Comparison of ENCODE assay signal across 8 cellular contexts in the genomic region with DNA sequence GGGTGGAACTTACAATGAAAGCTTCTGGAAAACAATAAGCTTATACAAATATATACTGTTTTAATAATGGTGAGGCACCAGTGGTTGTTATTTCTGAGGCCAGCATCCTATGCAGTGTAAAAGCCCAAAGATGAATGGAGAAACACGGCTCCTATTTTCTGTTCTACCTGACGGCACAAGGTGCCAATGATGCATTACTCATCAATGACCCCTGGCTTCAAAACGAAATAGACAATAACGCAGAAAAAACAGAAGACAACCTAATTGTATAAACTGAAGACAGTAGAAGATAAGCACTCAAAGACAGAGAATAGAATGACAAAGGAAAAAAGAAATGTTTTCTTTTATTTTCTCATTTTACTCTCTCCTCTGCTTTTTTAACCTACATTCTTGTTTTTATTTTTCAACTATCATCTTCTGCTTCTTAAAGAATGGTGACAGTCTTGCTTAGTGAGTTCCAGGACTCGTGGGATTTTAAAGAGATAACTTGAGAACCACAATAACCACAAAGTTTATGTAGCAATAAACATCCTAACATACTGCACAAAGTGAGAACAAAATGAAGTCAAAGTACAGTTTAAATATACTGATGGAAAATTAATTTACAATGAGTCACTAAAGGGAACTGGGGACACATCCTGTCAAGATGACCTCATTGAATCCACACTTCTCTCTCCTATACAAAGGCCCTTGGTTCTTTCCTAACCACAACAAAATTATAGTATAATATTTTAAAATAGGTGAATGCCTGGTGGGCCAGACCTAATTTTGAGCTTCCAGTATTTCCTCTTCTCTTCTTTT.
DNase-seq lines count a peak whose midpoint lies in the region; ATAC-seq and TF ChIP-seq lines count a peak whose summit lies in the region.
"Had no signal": no experiment of that assay in that cellular context is flagged by ENCODE, and none has a peak within 500 bp of the region (broad histone marks: within the 10 kb centered on the region; RNA-seq: fewer than 3 reads in every experiment).

No MANE protein-coding gene starts in this region.

- H3K4me1 ChIP-seq in esophagus muscularis mucosa: peaks cover 4 to 40% (median 23%) of the 10 kb centered on the region in 4 donors
- H3K4me1 ChIP-seq in smooth muscle cell (ENCODE audit: low read depth): peaks cover 13% of the 10 kb centered on the region

- no peak for ATAC-seq in GM21619 (IDR thresholded peaks at IDR 0.05; ENCODE audit: unreplicated experiment)
- ATAC-seq in GM19324 (IDR thresholded peaks at IDR 0.05; ENCODE audit: low FRiP score, unreplicated experiment): no peak

- H3K36me3 ChIP-seq in esophagus muscularis mucosa: no peaks in the 10 kb centered on the region
- H3K36me3 ChIP-seq in smooth muscle cell (ENCODE audit: low read depth): no peaks in the 10 kb centered on the region
- H3K36me3 ChIP-seq: heart right ventricle had no signal

- peak; percentile 91 for DNase-seq in HFF-Myc (ENCODE audit: extremely low read depth, low read depth)
- peak; percentile 18 for DNase-seq in SIG-M5 (lab: John Stamatoyannopoulos, UW)
- no peak for DNase-seq in esophagus muscularis mucosa (ENCODE audit: extremely low spot score)
- DNase-seq in smooth muscle cell (lab: John Stamatoyannopoulos, UW; ENCODE audit: unreplicated experiment): no peak
- no peak for DNase-seq in amygdala (lab: John Stamatoyannopoulos, UW)
- DNase-seq: heart right ventricle had no signal

- intact Hi-C loops in esophagus muscularis mucosa (cut with DNase I): no loop called here

- H3K27ac ChIP-seq in esophagus muscularis mucosa (replicated peaks in 1 of 4): peak overlapping the region; percentile 22 to 57 (median 49)
- peak overlapping the region; percentile 95 for H3K27ac ChIP-seq in smooth muscle cell (ENCODE audit: low read depth)

- H3K79me2 ChIP-seq in smooth muscle cell (ENCODE audit: low read depth): no peaks in the 10 kb centered on the region

- no peak overlapping the region for H3K4me3 ChIP-seq in HFF-Myc (replicated peaks; ENCODE audit: low read depth, low read length)
- H3K4me3 ChIP-seq in esophagus muscularis mucosa: no peak overlapping the region
- H3K4me3 ChIP-seq in smooth muscle cell: no peak overlapping the region
- H3K4me3 ChIP-seq: heart right ventricle had no signal

- H3K9me3 ChIP-seq in esophagus muscularis mucosa: no peaks in the 10 kb centered on the region
- no peaks in the 10 kb centered on the region for H3K9me3 ChIP-seq in smooth muscle cell (replicated peaks; ENCODE audit: low read depth)
- H3K9me3 ChIP-seq: heart right ventricle had no signal

- no peak for TF ChIP-seq EP300 in esophagus muscularis mucosa (IDR thresholded peaks at IDR 0.05)

- H3K9ac ChIP-seq in smooth muscle cell (ENCODE audit: low read depth): peak overlapping the region; percentile 72

- H3K27me3 ChIP-seq in esophagus muscularis mucosa: no peaks in the 10 kb centered on the region
- no peaks in the 10 kb centered on the region for H3K27me3 ChIP-seq in smooth muscle cell (ENCODE audit: low read depth)
- H3K27me3 ChIP-seq: heart right ventricle had no signal

- H4K20me1 ChIP-seq in smooth muscle cell (ENCODE audit: low read depth): no peaks in the 10 kb centered on the region

- peaks cover 26% of the 10 kb centered on the region for H3F3A ChIP-seq in smooth muscle cell (ENCODE audit: low read depth)

- 41% methylated on average over 5 of the region's 5 CpGs for WGBS in esophagus muscularis mucosa
- 40% methylated on average over 5 of the region's 5 CpGs for WGBS in smooth muscle cell (ENCODE audit: low lambda C conversion rate)

- H2AFZ ChIP-seq in smooth muscle cell (ENCODE audit: low read depth): no peak overlapping the region

- H3K4me2 ChIP-seq in smooth muscle cell: peak overlapping the region; percentile 78

- no peak for TF ChIP-seq POLR2A in esophagus muscularis mucosa (IDR thresholded peaks at IDR 0.05; ENCODE audit: low read depth)

- TF ChIP-seq CTCF in HFF-Myc (IDR thresholded peaks at IDR 0.05; ENCODE audit: low read depth, low read length, missing control alignments) (no peak), esophagus muscularis mucosa (IDR thresholded peaks at IDR 0.05) (no peak), smooth muscle cell (IDR thresholded peaks at IDR 0.05; ENCODE audit: borderline replicate concordance, insufficient read depth, poor library complexity, severe bottlenecking) (no peak)

Comparison
In these comparisons a context has a peak if more than half of its experiments do, and no peak if none do; other contexts are left out.
1. DNase-seq: peak in HFF-Myc (single experiment) and SIG-M5 (single experiment); none in esophagus muscularis mucosa (single experiment), smooth muscle cell (single experiment) and amygdala (0 of 56).